In genomic region chr11:2089536-2090165, GRCh38 we compare ENCODE assay signal across 9 cellular contexts. TPM values are rescaled to one million over a fixed set of nuclear protein-coding genes. Genes with fewer than 3 reads are reported as not detected.
DNase-seq lines count a peak whose midpoint lies in the region; ATAC-seq, FAIRE-seq and TF ChIP-seq lines count a peak whose summit lies in the region.
"Had no signal": no experiment of that assay in that cellular context is flagged by ENCODE, and none has a peak within 500 bp of the region (broad histone marks: within the 10 kb centered on the region; RNA-seq: fewer than 3 reads in every experiment).

No MANE protein-coding gene starts in this region.

- no peak for FAIRE-seq in D721Med (lab: Jason Lieb, UNC)
- FAIRE-seq: islet of Langerhans had no signal

- H3K4me1 Mint-ChIP-seq in activated T-helper 2 cell treated with anti-CD3 and anti-CD28 coated beads, Interferon-gamma antibody, Interleukin-2, Interleukin-4, amounts not matched to agents 10 μg/mL and 5 μg/mL and 100 μg/mL, durations not matched to agents 14 hours and 24 hours and 36 hours (ENCODE audit: low read depth): peaks cover 5% of the 10 kb centered on the region
- no peaks in the 10 kb centered on the region for H3K4me1 Mint-ChIP-seq in immature natural killer cell

- H3K27me3 Mint-ChIP-seq in activated T-helper 2 cell treated with anti-CD3 and anti-CD28 coated beads, Interferon-gamma antibody, Interleukin-2, Interleukin-4, amounts not matched to agents 10 μg/mL and 5 μg/mL and 100 μg/mL, durations not matched to agents 14 hours and 24 hours and 36 hours (ENCODE audit: low read depth): peaks cover 4% of the 10 kb centered on the region
- peaks cover 4 to 11% (median 9%) of the 10 kb centered on the region in 3 donors for H3K27me3 Mint-ChIP-seq in immature natural killer cell (ENCODE audit: low read depth in 3 of 3)

- intact Hi-C loops in activated T-helper 2 cell treated with anti-CD3 and anti-CD28 coated beads, Interferon-gamma antibody, Interleukin-2, Interleukin-4, amounts not matched to agents 10 μg/mL and 5 μg/mL and 100 μg/mL, durations not matched to agents 14 hours and 24 hours and 36 hours (cut with micrococcal nuclease): no loop called here

- no peak overlapping the region for H3K4me3 Mint-ChIP-seq in activated T-helper 2 cell treated with anti-CD3 and anti-CD28 coated beads, Interferon-gamma antibody, Interleukin-2, Interleukin-4, amounts not matched to agents 10 μg/mL and 5 μg/mL and 100 μg/mL, durations not matched to agents 14 hours and 24 hours and 36 hours (ENCODE audit: low read depth)
- no peak overlapping the region for H3K4me3 Mint-ChIP-seq in immature natural killer cell

- H3K36me3 Mint-ChIP-seq in activated T-helper 2 cell treated with anti-CD3 and anti-CD28 coated beads, Interferon-gamma antibody, Interleukin-2, Interleukin-4, amounts not matched to agents 10 μg/mL and 5 μg/mL and 100 μg/mL, durations not matched to agents 14 hours and 24 hours and 36 hours (ENCODE audit: low read depth): no peaks in the 10 kb centered on the region
- no peaks in the 10 kb centered on the region for H3K36me3 Mint-ChIP-seq in immature natural killer cell

- no peak overlapping the region for H3K27ac Mint-ChIP-seq in activated T-helper 2 cell treated with anti-CD3 and anti-CD28 coated beads, Interferon-gamma antibody, Interleukin-2, Interleukin-4, amounts not matched to agents 10 μg/mL and 5 μg/mL and 100 μg/mL, durations not matched to agents 14 hours and 24 hours and 36 hours
- H3K27ac Mint-ChIP-seq in immature natural killer cell: no peak overlapping the region

- no peak for ATAC-seq in HG03442 (IDR thresholded peaks at IDR 0.05; ENCODE audit: unreplicated experiment)

- H3K9me3 Mint-ChIP-seq in activated T-helper 2 cell treated with anti-CD3 and anti-CD28 coated beads, Interferon-gamma antibody, Interleukin-2, Interleukin-4, amounts not matched to agents 10 μg/mL and 5 μg/mL and 100 μg/mL, durations not matched to agents 14 hours and 24 hours and 36 hours: peaks cover 4% of the 10 kb centered on the region
- H3K9me3 Mint-ChIP-seq in immature natural killer cell: no peaks in the 10 kb centered on the region

- TF ChIP-seq CTCF in D721Med (IDR thresholded peaks at IDR 0.05; ENCODE audit: insufficient read depth, missing control alignments): no peak

- peak; percentile 2 to 8 for DNase-seq in NOMO-1 (lab: John Stamatoyannopoulos, UW; ENCODE audit: unreplicated experiment in 2 of 2)
- DNase-seq in NOMO-1 treated with DMSO at 0.1 percent for 48 hours (lab: John Stamatoyannopoulos, UW; ENCODE audit: unreplicated experiment): no peak
- peak; percentile 16 for DNase-seq in NCI-H2196 treated with DMSO at 0.1 percent for 48 hours (lab: John Stamatoyannopoulos, UW; ENCODE audit: unreplicated experiment)
- DNase-seq in activated T-helper 2 cell treated with anti-CD3 and anti-CD28 coated beads, Interferon-gamma antibody, Interleukin-2, Interleukin-4, amounts not matched to agents 10 μg/mL and 5 μg/mL and 100 μg/mL, durations not matched to agents 14 hours and 24 hours and 36 hours (ENCODE audit: low spot score): peak; percentile 39
- peak; percentile 88 for DNase-seq in mesenteric fat pad (ENCODE audit: low spot score)
- DNase-seq in D721Med (ENCODE audit: insufficient read length, low spot score): no peak
- no peak for DNase-seq in immature natural killer cell

RNA-seq across cellular contexts. Expression of gene IGF2, which starts 49.5 kb away (rescaled TPM):
- total RNA-seq in activated T-helper 2 cell treated with anti-CD3 and anti-CD28 coated beads, Interferon-gamma antibody, Interleukin-2, Interleukin-4, amounts not matched to agents 10 μg/mL and 5 μg/mL and 100 μg/mL, durations not matched to agents 14 hours and 24 hours and 36 hours: 0.05 and 0.16 TPM in 2 replicates
- 148 TPM for total RNA-seq in mesenteric fat pad
- polyA plus RNA-seq in immature natural killer cell: not detected

Comparison
In these comparisons a context has a peak if more than half of its experiments do, and no peak if none do; other contexts are left out.
1. DNase-seq: peak in NOMO-1 (2 of 2), NCI-H2196 treated with DMSO at 0.1 percent for 48 hours (single experiment), activated T-helper 2 cell treated with anti-CD3 and anti-CD28 coated beads, Interferon-gamma antibody, Interleukin-2, Interleukin-4, amounts not matched to agents 10 μg/mL and 5 μg/mL and 100 μg/mL, durations not matched to agents 14 hours and 24 hours and 36 hours (single experiment) and mesenteric fat pad (single experiment); none in NOMO-1 treated with DMSO at 0.1 percent for 48 hours (single experiment), D721Med (single experiment) and immature natural killer cell (0 of 3).
2. RNA of gene IGF2, which starts 49.5 kb away (total RNA-seq): 148 TPM in mesenteric fat pad (single experiment); 0.05 to 0.16 TPM in activated T-helper 2 cell treated with anti-CD3 and anti-CD28 coated beads, Interferon-gamma antibody, Interleukin-2, Interleukin-4, amounts not matched to agents 10 μg/mL and 5 μg/mL and 100 μg/mL, durations not matched to agents 14 hours and 24 hours and 36 hours; every median in the first group is over 100 times any median in the second.